ENCODE assay signal across 1 cellular context in genomic region chr3:123122525-123123315, GRCh38.
TF ChIP-seq lines count a peak whose summit lies in the region.

No MANE protein-coding gene starts in this region.

TF ChIP-seq in HepG2, 621 proteins besides CTCF, POLR2A, EP300 and RAD21 (continued from another document):
- TF ChIP-seq USF2 (IDR thresholded peaks at IDR 0.05; ENCODE audit: low read depth, low read length) = 0 out of 2 replicates have a peak, but pooled peaks have one; percentile 26
- TF ChIP-seq USF2 (CRISPR knock-in tag; IDR thresholded peaks at IDR 0.05; ENCODE audit: borderline replicate concordance) = no peak
TF ChIP-seq in HepG2: peak in this region for 3.
